8 cellular contexts compared by ENCODE assay signal in the genomic region with DNA sequence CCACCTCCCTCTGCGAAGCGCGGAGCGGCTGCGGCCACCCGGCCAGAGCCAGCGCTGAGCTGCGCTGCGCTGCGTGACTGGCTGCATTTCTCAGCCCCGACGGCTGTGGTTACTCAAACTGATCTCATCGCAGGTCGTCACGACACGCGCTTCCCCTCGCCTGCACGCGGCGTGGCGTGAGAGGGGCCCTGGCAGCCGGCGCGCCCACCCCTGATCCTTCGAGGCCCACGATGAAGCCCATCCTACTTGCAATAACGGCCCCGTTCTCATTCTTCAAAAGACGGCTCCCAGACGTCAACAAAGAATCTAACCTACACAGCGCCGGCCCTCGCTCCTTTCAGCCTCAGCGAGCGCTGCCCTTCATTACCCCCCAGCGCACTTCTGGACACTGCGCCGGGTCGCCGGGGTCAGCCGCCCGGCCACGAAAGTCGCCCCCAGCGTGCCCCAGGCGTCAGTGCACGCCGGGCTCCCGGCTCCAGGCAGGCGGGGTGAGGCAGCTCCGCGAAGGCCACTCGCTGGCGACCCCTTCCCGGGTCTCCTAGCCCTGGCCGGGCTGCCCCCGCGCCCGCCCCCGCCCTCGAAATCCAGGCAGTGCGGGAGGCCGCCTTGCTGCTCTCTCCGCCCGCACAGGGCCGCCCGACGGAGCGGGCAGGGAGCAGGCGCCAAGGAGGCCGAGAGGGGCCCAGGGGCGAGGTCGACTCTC. TPM values are rescaled to one million over a fixed set of nuclear protein-coding genes. Genes with fewer than 3 reads are reported as not detected.
A peak's percentile ranks its signal among the peaks of the same experiment; 100 is the strongest.
DNase-seq lines count a peak whose midpoint lies in the region; ATAC-seq and TF ChIP-seq lines count a peak whose summit lies in the region.

No MANE protein-coding gene starts in this region.

- peak overlapping the region; percentile 80 for H3K4me3 ChIP-seq in DOHH2 (ENCODE audit: low read length)
- H3K4me3 ChIP-seq in KMS-11 (IDR thresholded peaks at IDR 0.05; ENCODE audit: insufficient read depth, low read depth, low read length): no peak overlapping the region
- H3K4me3 ChIP-seq in fibroblast of lung (replicated peaks in 1 of 4; ENCODE audit: control extremely low read depth in 1 of 4, insufficient read depth in 1 of 4, low read depth in 3 of 4, low read length in 4 of 4): peak overlapping the region; percentile 34 to 50 (median 38)
- H3K4me3 ChIP-seq in neuron (ENCODE audit: low read length): peak overlapping the region; percentile 50

- H3K36me3 ChIP-seq in DOHH2 (ENCODE audit: control insufficient read depth, low read length) (peaks cover 22% of the 10 kb centered on the region; the same call in 1 of the 2 replicates), KMS-11 (ENCODE audit: insufficient read depth) (no peaks in the 10 kb centered on the region), fibroblast of lung (ENCODE audit: control insufficient read depth, insufficient read depth, low read length) (no peaks in the 10 kb centered on the region), neuron (ENCODE audit: insufficient read depth, low read length) (no peaks in the 10 kb centered on the region)

- H3F3A ChIP-seq in DOHH2 (ENCODE audit: control insufficient read depth, insufficient read depth): peaks cover 52% of the 10 kb centered on the region

- H3K4me1 Mint-ChIP-seq in activated T-cell treated with anti-CD3 and anti-CD28 coated beads, Interleukin-2, amount 50 U/mL, for 24 hours (ENCODE audit: low read depth): peaks cover 64% of the 10 kb centered on the region

- peaks cover 22% of the 10 kb centered on the region for H3K36me3 Mint-ChIP-seq in activated T-cell treated with anti-CD3 and anti-CD28 coated beads, Interleukin-2, amount 50 U/mL, for 24 hours (ENCODE audit: low read depth)

- TF ChIP-seq CTCF in DOHH2 (IDR thresholded peaks at IDR 0.05; ENCODE audit: low read depth, low read length, poor library complexity, severe bottlenecking) (no peak), KMS-11 (conservative IDR thresholded peaks at IDR 0.05; ENCODE audit: low read depth, low read length) (no peak), fibroblast of lung (conservative IDR thresholded peaks at IDR 0.05 in 1 of 2, IDR thresholded peaks at IDR 0.05 in 1 of 2; ENCODE audit: low read depth in 1 of 2, low read length in 2 of 2) (no peak)

- no peaks in the 10 kb centered on the region for H3K27me3 ChIP-seq in DOHH2 (ENCODE audit: control insufficient read depth, low read length)
- no peaks in the 10 kb centered on the region for H3K27me3 ChIP-seq in KMS-11 (ENCODE audit: insufficient read depth, low read depth)
- no peaks in the 10 kb centered on the region for H3K27me3 ChIP-seq in fibroblast of lung (ENCODE audit: control insufficient read depth, insufficient read depth, low read length)
- H3K27me3 ChIP-seq in neuron (ENCODE audit: insufficient read depth, low read length): peaks cover 2% of the 10 kb centered on the region

- H3K79me2 ChIP-seq in DOHH2 (ENCODE audit: control insufficient read depth, low read length): peaks cover 52% of the 10 kb centered on the region
- peaks cover 15% of the 10 kb centered on the region; the same call in 1 of the 2 replicates for H3K79me2 ChIP-seq in KMS-11 (ENCODE audit: insufficient read depth, low read depth)
- no peaks in the 10 kb centered on the region for H3K79me2 ChIP-seq in fibroblast of lung (ENCODE audit: control insufficient read depth, insufficient read depth, low read length)

- no peaks in the 10 kb centered on the region for H3K9me2 ChIP-seq in DOHH2 (replicated peaks; ENCODE audit: control insufficient read depth, low read length)

- no peaks in the 10 kb centered on the region for H3K27me3 Mint-ChIP-seq in activated T-cell treated with anti-CD3 and anti-CD28 coated beads, Interleukin-2, amount 50 U/mL, for 24 hours

- H3K9ac ChIP-seq in KMS-11: peak overlapping the region; percentile 93
- H3K9ac ChIP-seq in fibroblast of lung (ENCODE audit: insufficient read depth, low read length): peak overlapping the region; percentile 86

- peak overlapping the region; percentile 99 for H3K27ac Mint-ChIP-seq in activated T-cell treated with anti-CD3 and anti-CD28 coated beads, Interleukin-2, amount 50 U/mL, for 24 hours

- DNase-seq in activated T-cell treated with anti-CD3 and anti-CD28 coated beads, Interleukin-2, amount 50 U/mL, for 24 hours: peak; percentile 72
- DNase-seq in fibroblast of lung (ENCODE audit: low read depth in 2 of 2) (peak; percentile 65 to 67), SK-N-DZ (ENCODE audit: low spot score) (no peak), GM19240 (ENCODE audit: insufficient read length, low spot score) (no peak)

- peak overlapping the region; percentile 91 for H3K27ac ChIP-seq in DOHH2 (ENCODE audit: low read depth, low read length)
- H3K27ac ChIP-seq in KMS-11: peak overlapping the region; percentile 99
- peak overlapping the region; percentile 98 for H3K27ac ChIP-seq in fibroblast of lung (ENCODE audit: insufficient read depth, low read length)

- no peaks in the 10 kb centered on the region for H4K20me1 ChIP-seq in DOHH2 (ENCODE audit: control insufficient read depth, insufficient read depth, low read depth, low read length)
- no peaks in the 10 kb centered on the region for H4K20me1 ChIP-seq in KMS-11 (ENCODE audit: insufficient read depth)
- no peaks in the 10 kb centered on the region for H4K20me1 ChIP-seq in fibroblast of lung (ENCODE audit: control insufficient read depth, extremely low read depth, insufficient read depth, low read length)

- peaks cover 6% of the 10 kb centered on the region for H3K9me3 Mint-ChIP-seq in activated T-cell treated with anti-CD3 and anti-CD28 coated beads, Interleukin-2, amount 50 U/mL, for 24 hours

- ATAC-seq in GM21526 (IDR thresholded peaks at IDR 0.05; ENCODE audit: low FRiP score, unreplicated experiment): peak; percentile 15

- H3K4me1 ChIP-seq in DOHH2 (ENCODE audit: control insufficient read depth, low read length): peaks cover 88% of the 10 kb centered on the region
- H3K4me1 ChIP-seq in KMS-11 (ENCODE audit: low read depth, poor library complexity, severe bottlenecking): peaks cover 96% of the 10 kb centered on the region
- peaks cover 14% of the 10 kb centered on the region for H3K4me1 ChIP-seq in fibroblast of lung (ENCODE audit: control insufficient read depth, extremely low read depth, insufficient read depth, low read length)
- no peaks in the 10 kb centered on the region for H3K4me1 ChIP-seq in neuron (ENCODE audit: insufficient read depth, low read length)

- H2AFZ ChIP-seq in KMS-11 (ENCODE audit: low read depth): peak overlapping the region; percentile 59; the same call in 1 of the 2 replicates
- peak overlapping the region; percentile 61 for H2AFZ ChIP-seq in fibroblast of lung (ENCODE audit: low read length)
- peak overlapping the region; percentile 96 for H2AFZ ChIP-seq in neuron (ENCODE audit: low read depth, low read length)

- H3K9me3 ChIP-seq in DOHH2 (ENCODE audit: control insufficient read depth, insufficient read depth, low read length): no peaks in the 10 kb centered on the region
- H3K9me3 ChIP-seq in fibroblast of lung (ENCODE audit: control insufficient read depth, insufficient read depth, low read depth, low read length): no peaks in the 10 kb centered on the region
- no peaks in the 10 kb centered on the region for H3K9me3 ChIP-seq in neuron (ENCODE audit: low read length)

- H3K4me2 ChIP-seq in DOHH2 (ENCODE audit: low read length): peak overlapping the region; percentile 91
- H3K4me2 ChIP-seq in KMS-11: peak overlapping the region; percentile 44
- H3K4me2 ChIP-seq in fibroblast of lung (ENCODE audit: extremely low read depth, insufficient read depth, low read length): peak overlapping the region; percentile 60

- H3K4me3 Mint-ChIP-seq in activated T-cell treated with anti-CD3 and anti-CD28 coated beads, Interleukin-2, amount 50 U/mL, for 24 hours: peak overlapping the region; percentile 87

RNA-seq across cellular contexts. Expression of a gene that starts 9.9 kb away (rescaled TPM):
- 0.26 and 1.3 TPM in 2 replicates for total RNA-seq in fibroblast of lung
- 0.28 and 0.35 TPM in 2 replicates for polyA plus RNA-seq in fibroblast of lung
- 0.09 and 0.22 TPM in 2 replicates for polyA plus RNA-seq in fibroblast of lung (2012)
- not detected in 2 replicates for polyA minus RNA-seq in fibroblast of lung (ENCODE audit: low replicate concordance)
- polyA plus RNA-seq in SK-N-DZ (2014; cell fraction: cytosol; rRNA removed): not detected in 2 replicates
- polyA plus RNA-seq in SK-N-DZ (2014; cell fraction: nucleus; rRNA removed): not detected in 2 replicates

Comparison
In these comparisons a context has a peak if more than half of its experiments do, and no peak if none do; other contexts are left out.
1. DNase-seq: peak in activated T-cell treated with anti-CD3 and anti-CD28 coated beads, Interleukin-2, amount 50 U/mL, for 24 hours (single experiment) and fibroblast of lung (2 of 2); none in SK-N-DZ (single experiment) and GM19240 (single experiment).
2. Peak in every context shown above with its lines, with median percentiles within 50 percentile points of each other: H3K27ac ChIP-seq, H3K4me2 ChIP-seq and H2AFZ ChIP-seq.